Comparison of ENCODE assay signal across 12 cellular contexts in genomic region chr10:123240776-123241175, GRCh38.
DNase-seq lines count a peak whose midpoint lies in the region; ATAC-seq and TF ChIP-seq lines count a peak whose summit lies in the region.
"Had no signal": no experiment of that assay in that cellular context is flagged by ENCODE, and none has a peak within 500 bp of the region (broad histone marks: within the 10 kb centered on the region; RNA-seq: fewer than 3 reads in every experiment).

No MANE protein-coding gene starts in this region.

- POLR2A ChIA-PET in activated naive CD8-positive, alpha-beta T cell treated with anti-CD3 and anti-CD28 coated beads, Interleukin-2, amount 10 ng/mL, durations not matched to agents 7 days and 5 days (lab: Charles Lee), result interaction anchor here (0.6 to 2.3 kb wide), 2 partner anchors 18 to 86 kb away, joined by 3 to 19 read pairs; partner anchors contain the start of gene BUB3
- POLR2A ChIA-PET in T-cell (lab: Charles Lee), result interaction anchor here in 1 of 2 donors (0.5 kb wide), 1 partner anchor 34 kb away, joined by 4 read pairs; no protein-coding TSS in a partner anchor

- H3K9me3 Mint-ChIP-seq in activated naive CD8-positive, alpha-beta T cell treated with anti-CD3 and anti-CD28 coated beads, Interleukin-2, amount 10 ng/mL, durations not matched to agents 7 days and 5 days, result peaks cover 1% of the 10 kb centered on the region
- H3K9me3 Mint-ChIP-seq in activated naive CD8-positive, alpha-beta T cell treated with anti-CD3 and anti-CD28 coated beads for 36 hours, result peaks cover under 1% of the 10 kb centered on the region
- peaks cover 0 to 4% (median under 1%) of the 10 kb centered on the region in 3 donors for H3K9me3 Mint-ChIP-seq in T-cell

- H3K4me1 Mint-ChIP-seq in activated naive CD8-positive, alpha-beta T cell treated with anti-CD3 and anti-CD28 coated beads, Interleukin-2, amount 10 ng/mL, durations not matched to agents 7 days and 5 days, result peaks cover 31% of the 10 kb centered on the region
- H3K4me1 Mint-ChIP-seq in activated naive CD8-positive, alpha-beta T cell treated with anti-CD3 and anti-CD28 coated beads for 36 hours, result peaks cover 18% of the 10 kb centered on the region
- peaks cover 31 to 44% (median 38%) of the 10 kb centered on the region in 3 donors for H3K4me1 Mint-ChIP-seq in T-cell

- peaks cover 11% of the 10 kb centered on the region for H3K36me3 Mint-ChIP-seq in activated naive CD8-positive, alpha-beta T cell treated with anti-CD3 and anti-CD28 coated beads, Interleukin-2, amount 10 ng/mL, durations not matched to agents 7 days and 5 days
- peaks cover 2% of the 10 kb centered on the region for H3K36me3 Mint-ChIP-seq in activated naive CD8-positive, alpha-beta T cell treated with anti-CD3 and anti-CD28 coated beads for 36 hours
- H3K36me3 Mint-ChIP-seq in T-cell, result no peaks in the 10 kb centered on the region

- H3K27me3 Mint-ChIP-seq in activated naive CD8-positive, alpha-beta T cell treated with anti-CD3 and anti-CD28 coated beads, Interleukin-2, amount 10 ng/mL, durations not matched to agents 7 days and 5 days, result no peaks in the 10 kb centered on the region
- H3K27me3 Mint-ChIP-seq in activated naive CD8-positive, alpha-beta T cell treated with anti-CD3 and anti-CD28 coated beads for 36 hours, result no peaks in the 10 kb centered on the region
- no peaks in the 10 kb centered on the region for H3K27me3 Mint-ChIP-seq in T-cell

- CTCF ChIA-PET in T-cell (lab: Charles Lee), result interaction anchor here (1.0 to 1.6 kb wide), 2 partner anchors 11 to 87 kb away, joined by 4 read pairs; partner anchors contain the start of gene BUB3 (in 1 of the 2)

- no peak overlapping the region for H3K4me3 Mint-ChIP-seq in activated naive CD8-positive, alpha-beta T cell treated with anti-CD3 and anti-CD28 coated beads, Interleukin-2, amount 10 ng/mL, durations not matched to agents 7 days and 5 days
- H3K4me3 Mint-ChIP-seq in activated naive CD8-positive, alpha-beta T cell treated with anti-CD3 and anti-CD28 coated beads for 36 hours, result no peak overlapping the region
- H3K4me3 Mint-ChIP-seq in T-cell, result peak overlapping the region in 1 of 3 donors; percentile 72

- peak overlapping the region; percentile 97 for H3K27ac Mint-ChIP-seq in activated naive CD8-positive, alpha-beta T cell treated with anti-CD3 and anti-CD28 coated beads, Interleukin-2, amount 10 ng/mL, durations not matched to agents 7 days and 5 days
- no peak overlapping the region for H3K27ac Mint-ChIP-seq in activated naive CD8-positive, alpha-beta T cell treated with anti-CD3 and anti-CD28 coated beads for 36 hours
- H3K27ac Mint-ChIP-seq in T-cell, result peak overlapping the region; percentile 98

- DNase-seq in activated naive CD8-positive, alpha-beta T cell treated with anti-CD3 and anti-CD28 coated beads, Interleukin-2, amount 10 ng/mL, durations not matched to agents 7 days and 5 days, result no peak
- no peak for DNase-seq in activated naive CD8-positive, alpha-beta T cell treated with anti-CD3 and anti-CD28 coated beads for 36 hours
- DNase-seq in T-cell, result no peak
- no peak for DNase-seq in left lobe of liver (ENCODE audit: low spot score)
- DNase-seq: DMS79, KG1, NCI-H1048, NCI-H524 had no signal

- ATAC-seq in activated naive CD8-positive, alpha-beta T cell treated with anti-CD3 and anti-CD28 coated beads, Interleukin-2, amount 10 ng/mL, durations not matched to agents 7 days and 5 days (ENCODE audit: low read depth), result no peak
- ATAC-seq in T-cell (replicated peaks in 1 of 4) (no peak), left lobe of liver (peak; percentile 63), SK-N-SH treated with all-trans-retinoic acid at 6 μM for 48 hours (no peak), HG02884 (IDR thresholded peaks at IDR 0.05; ENCODE audit: unreplicated experiment) (no peak), GM21529 (IDR thresholded peaks at IDR 0.05; ENCODE audit: unreplicated experiment) (no peak)
- ATAC-seq: A549 had no signal

TF ChIP-seq in SK-N-SH treated with all-trans-retinoic acid at 6 μM for 48 hours, 23 proteins besides CTCF, POLR2A, EP300 and RAD21:
- TF ChIP-seq CREB5 (CRISPR knock-in tag; IDR thresholded peaks at IDR 0.05; ENCODE audit: low read depth), result no peak
- TF ChIP-seq, protein P1, sequence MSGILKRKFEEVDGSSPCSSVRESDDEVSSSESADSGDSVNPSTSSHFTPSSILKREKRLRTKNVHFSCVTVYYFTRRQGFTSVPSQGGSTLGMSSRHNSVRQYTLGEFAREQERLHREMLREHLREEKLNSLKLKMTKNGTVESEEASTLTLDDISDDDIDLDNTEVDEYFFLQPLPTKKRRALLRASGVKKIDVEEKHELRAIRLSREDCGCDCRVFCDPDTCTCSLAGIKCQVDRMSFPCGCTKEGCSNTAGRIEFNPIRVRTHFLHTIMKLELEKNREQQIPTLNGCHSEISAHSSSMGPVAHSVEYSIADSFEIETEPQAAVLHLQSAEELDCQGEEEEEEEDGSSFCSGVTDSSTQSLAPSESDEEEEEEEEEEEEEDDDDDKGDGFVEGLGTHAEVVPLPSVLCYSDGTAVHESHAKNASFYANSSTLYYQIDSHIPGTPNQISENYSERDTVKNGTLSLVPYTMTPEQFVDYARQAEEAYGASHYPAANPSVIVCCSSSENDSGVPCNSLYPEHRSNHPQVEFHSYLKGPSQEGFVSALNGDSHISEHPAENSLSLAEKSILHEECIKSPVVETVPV (CRISPR knock-in tag; IDR thresholded peaks at IDR 0.05), result no peak
- TF ChIP-seq GLIS3 (CRISPR knock-in tag; IDR thresholded peaks at IDR 0.05), result no peak
- TF ChIP-seq RARB (CRISPR knock-in tag; IDR thresholded peaks at IDR 0.05), result no peak
- no peak for TF ChIP-seq ZFP3 (CRISPR knock-in tag; IDR thresholded peaks at IDR 0.05)
- TF ChIP-seq ZNF8 (CRISPR knock-in tag; IDR thresholded peaks at IDR 0.05), result no peak
- no peak for TF ChIP-seq TOX (CRISPR knock-in tag; IDR thresholded peaks at IDR 0.05; ENCODE audit: borderline replicate concordance)
- TF ChIP-seq, protein P2, sequence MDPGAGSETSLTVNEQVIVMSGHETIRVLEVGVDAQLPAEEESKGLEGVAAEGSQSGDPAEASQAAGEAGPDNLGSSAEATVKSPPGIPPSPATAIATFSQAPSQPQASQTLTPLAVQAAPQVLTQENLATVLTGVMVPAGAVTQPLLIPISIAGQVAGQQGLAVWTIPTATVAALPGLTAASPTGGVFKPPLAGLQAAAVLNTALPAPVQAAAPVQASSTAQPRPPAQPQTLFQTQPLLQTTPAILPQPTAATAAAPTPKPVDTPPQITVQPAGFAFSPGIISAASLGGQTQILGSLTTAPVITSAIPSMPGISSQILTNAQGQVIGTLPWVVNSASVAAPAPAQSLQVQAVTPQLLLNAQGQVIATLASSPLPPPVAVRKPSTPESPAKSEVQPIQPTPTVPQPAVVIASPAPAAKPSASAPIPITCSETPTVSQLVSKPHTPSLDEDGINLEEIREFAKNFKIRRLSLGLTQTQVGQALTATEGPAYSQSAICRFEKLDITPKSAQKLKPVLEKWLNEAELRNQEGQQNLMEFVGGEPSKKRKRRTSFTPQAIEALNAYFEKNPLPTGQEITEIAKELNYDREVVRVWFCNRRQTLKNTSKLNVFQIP (CRISPR knock-in tag; IDR thresholded peaks at IDR 0.05; ENCODE audit: borderline replicate concordance, low read depth), result no peak
